Comparison of ENCODE assay signal across 8 cellular contexts in the genomic region with DNA sequence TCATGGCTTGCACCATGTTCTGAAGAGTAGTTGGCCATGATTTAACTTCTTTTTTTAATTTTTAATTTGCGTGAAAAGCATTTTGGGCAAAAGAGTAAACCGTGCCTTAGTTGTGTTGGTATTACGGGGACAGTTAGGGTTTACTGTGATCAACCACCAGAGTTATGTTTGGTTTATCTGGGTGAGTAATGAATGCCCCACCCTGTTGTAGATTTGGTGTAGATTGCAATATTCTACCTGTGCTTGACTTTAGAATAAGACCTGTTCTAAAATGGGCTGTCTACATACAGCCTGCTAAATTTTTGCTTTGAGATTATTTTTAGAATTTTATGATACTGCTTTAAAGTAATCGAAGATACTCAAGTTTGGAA. TPM values are rescaled to one million over a fixed set of nuclear protein-coding genes. Genes with fewer than 3 reads are reported as not detected.
A peak's percentile ranks its signal among the peaks of the same experiment; 100 is the strongest.
DNase-seq lines count a peak whose midpoint lies in the region; ATAC-seq and TF ChIP-seq lines count a peak whose summit lies in the region.

No MANE protein-coding gene starts in this region.

- POLR2A ChIA-PET in PC-9 (lab: Charles Lee; ENCODE audit: unreplicated experiment): no interaction called here

- H3K27me3 ChIP-seq in PC-9 (ENCODE audit: insufficient read depth, low read depth) (no peaks in the 10 kb centered on the region), trophoblast cell (ENCODE audit: insufficient read depth, low read length) (no peaks in the 10 kb centered on the region)

- H3K9ac ChIP-seq in trophoblast cell (ENCODE audit: low read length): no peak overlapping the region

- intact Hi-C loops in PC-9 (cut with micrococcal nuclease; ENCODE audit: unreplicated experiment): loop anchor here (1.0 to 5.0 kb wide), 3 partner anchors 64 to 129 kb away; no protein-coding TSS in a partner anchor

- DNase-seq in GM12865 (ENCODE audit: low read depth) (peak; percentile 11), PC-9 (peak; percentile 2 to 71), epithelial cell of prostate (ENCODE audit: low read depth, low spot score) (no peak), trophoblast cell (peak in 1 of 2 donors; percentile 40), cerebellum (ENCODE audit: low spot score) (no peak), NCI-H510A treated with DMSO at 0.1 percent for 48 hours (lab: John Stamatoyannopoulos, UW) (no peak)
- no peak for DNase-seq in activated CD8-positive, alpha-beta memory T cell treated with anti-CD3 and anti-CD28 coated beads for 24 hours

- H4K20me1 ChIP-seq in PC-9 (ENCODE audit: insufficient read depth): no peaks in the 10 kb centered on the region

- H3K27ac ChIP-seq in PC-9: peak overlapping the region; percentile 68
- peak overlapping the region; percentile 85 for H3K27ac ChIP-seq in epithelial cell of prostate
- no peak overlapping the region for H3K27ac ChIP-seq in trophoblast cell (ENCODE audit: low read depth, low read length)

- no peak overlapping the region for H2BK5ac ChIP-seq in trophoblast cell (ENCODE audit: low read depth, low read length, poor library complexity)

- no peak overlapping the region for H4K12ac ChIP-seq in trophoblast cell (ENCODE audit: low read depth, low read length)

- ATAC-seq in GM18520 (IDR thresholded peaks at IDR 0.05; ENCODE audit: unreplicated experiment): no peak

- no peak overlapping the region for H4K8ac ChIP-seq in trophoblast cell (ENCODE audit: low read depth, low read length)

- H3K4me3 ChIP-seq in GM12865 (ENCODE audit: low read depth, low read length) (peak overlapping the region; percentile 70), PC-9 (peak overlapping the region; percentile 79), trophoblast cell (ENCODE audit: low read depth, low read length) (no peak overlapping the region)

- H2AFZ ChIP-seq in PC-9 (no peak overlapping the region), trophoblast cell (ENCODE audit: insufficient read depth, low read length, poor library complexity) (no peak overlapping the region)

- H3K23ac ChIP-seq in trophoblast cell (ENCODE audit: low read length): no peak overlapping the region

- H3K79me1 ChIP-seq in trophoblast cell (ENCODE audit: low read length): peaks cover 12% of the 10 kb centered on the region

- TF ChIP-seq CTCF in GM12865 (IDR thresholded peaks at IDR 0.05; ENCODE audit: insufficient read depth, low read depth, low read length, missing control alignments): no peak
- TF ChIP-seq CTCF in PC-9 (conservative IDR thresholded peaks at IDR 0.05): no peak

- no peak overlapping the region for H3K18ac ChIP-seq in trophoblast cell (ENCODE audit: low read length)

- H3K9me2 ChIP-seq in PC-9 (ENCODE audit: insufficient read depth): no peaks in the 10 kb centered on the region

- peaks cover 3% of the 10 kb centered on the region; the same call in 1 of the 2 replicates for H3F3A ChIP-seq in PC-9 (ENCODE audit: insufficient read depth, low read depth)

- peaks cover 59% of the 10 kb centered on the region for H3K79me2 ChIP-seq in PC-9 (ENCODE audit: low read depth)
- H3K79me2 ChIP-seq in trophoblast cell (ENCODE audit: control insufficient read depth, insufficient read depth, low read length, poor library complexity): peaks cover 13% of the 10 kb centered on the region

- H3K36me3 ChIP-seq in PC-9 (ENCODE audit: low read depth) (no peaks in the 10 kb centered on the region), trophoblast cell (ENCODE audit: control insufficient read depth in 1 of 2, insufficient read depth in 2 of 2, low read length in 2 of 2) (no peaks in the 10 kb centered on the region)

- WGBS in trophoblast cell (ENCODE audit: extremely low coverage, insufficient coverage, insufficient read length): no CpG with 5 or more reads among the region's 4 CpGs

- no peak overlapping the region for H3K4ac ChIP-seq in trophoblast cell (ENCODE audit: low read depth, low read length)

- H3K4me1 ChIP-seq in PC-9 (replicated peaks; ENCODE audit: insufficient read depth): peaks cover 16% of the 10 kb centered on the region; the same call in 1 of the 2 replicates
- no peaks in the 10 kb centered on the region for H3K4me1 ChIP-seq in trophoblast cell (ENCODE audit: control insufficient read depth in 1 of 2, insufficient read depth in 2 of 2, low read length in 2 of 2)

- H3K9me3 ChIP-seq in PC-9 (ENCODE audit: insufficient read depth, low read depth) (no peaks in the 10 kb centered on the region), trophoblast cell (ENCODE audit: insufficient read depth, low read depth, low read length) (no peaks in the 10 kb centered on the region)

- peak overlapping the region; percentile 91 for H3K4me2 ChIP-seq in PC-9
- peak overlapping the region; percentile 68 for H3K4me2 ChIP-seq in trophoblast cell (ENCODE audit: low read length)

- CTCF ChIA-PET in PC-9 (lab: Charles Lee): no interaction called here

- H2BK120ac ChIP-seq in trophoblast cell (ENCODE audit: insufficient read depth, low read length, poor library complexity): no peak overlapping the region

- no peak overlapping the region for H2BK12ac ChIP-seq in trophoblast cell (ENCODE audit: low read length)

- no peak overlapping the region for H2AK5ac ChIP-seq in trophoblast cell (ENCODE audit: low read length)

- no TSS peak for BruUV-seq in PC-9 (replicated peaks; lab: Mats Ljungman, UMichigan)

- H3K14ac ChIP-seq in trophoblast cell (ENCODE audit: low read length): no peak overlapping the region

- no peak overlapping the region for H4K91ac ChIP-seq in trophoblast cell (ENCODE audit: low read depth, low read length)

RNA-seq across cellular contexts. Expression of a gene that starts 1.4 kb away (rescaled TPM):
- total RNA-seq in PC-9 (2021) (26.0 and 30.9 TPM in 2 replicates), cerebellum (61.3 TPM)
- 44.5 and 45.5 TPM in 2 replicates for polyA plus RNA-seq in trophoblast cell (2013)

Comparison
In these comparisons a context has a peak if more than half of its experiments do, and no peak if none do; other contexts are left out.
1. DNase-seq: peak in GM12865 (single experiment) and PC-9 (2 of 2); none in epithelial cell of prostate (single experiment), cerebellum (single experiment), activated CD8-positive, alpha-beta memory T cell treated with anti-CD3 and anti-CD28 coated beads for 24 hours (single experiment) and NCI-H510A treated with DMSO at 0.1 percent for 48 hours (single experiment).